Comparison of ENCODE assay signal across 1 cellular context in genomic region chr11:112162761-112163669, GRCh38.
TF ChIP-seq lines count a peak whose summit lies in the region.

No MANE protein-coding gene starts in this region.

TF ChIP-seq in HCT116, 20 proteins besides CTCF, POLR2A, EP300 and RAD21 (continued from another document):
- TF ChIP-seq TCF7L2 (IDR thresholded peaks at IDR 0.05; ENCODE audit: borderline replicate concordance, extremely low read depth, insufficient read depth, insufficient read length) (no peak), CEBPB (IDR thresholded peaks at IDR 0.05; ENCODE audit: low read depth) (no peak), SRF (IDR thresholded peaks at IDR 0.05; ENCODE audit: low read depth) (no peak), ZFX (IDR thresholded peaks at IDR 0.05) (no peak), SIN3A (IDR thresholded peaks at IDR 0.05; ENCODE audit: low read depth) (no peak), EGR1 (IDR thresholded peaks at IDR 0.05; ENCODE audit: low read depth) (no peak; the same call in 1 of the 2 replicates), EZH2phosphoT487 (IDR thresholded peaks at IDR 0.05; ENCODE audit: borderline replicate concordance) (no peak), SP1 (IDR thresholded peaks at IDR 0.05; ENCODE audit: low read depth) (no peak)
